Comparison of ENCODE assay signal across 2 cellular contexts in genomic region chr6:142289687-142290086, GRCh38.
TF ChIP-seq lines count a peak whose summit lies in the region.

No MANE protein-coding gene starts in this region.

TF ChIP-seq in SK-N-SH, 30 proteins besides CTCF, POLR2A, EP300 and RAD21 (continued from another document):
- TF ChIP-seq REST (IDR thresholded peaks at IDR 0.05; ENCODE audit: low read depth, low read length): no peak
- TF ChIP-seq USF2 (IDR thresholded peaks at IDR 0.05; ENCODE audit: borderline replicate concordance, low read depth, low read length): no peak
- no peak for TF ChIP-seq TAF1 (IDR thresholded peaks at IDR 0.05; ENCODE audit: borderline replicate concordance, low read depth, low read length)
- TF ChIP-seq GABPA (IDR thresholded peaks at IDR 0.05; ENCODE audit: low read depth): no peak
- TF ChIP-seq NFIC (IDR thresholded peaks at IDR 0.05; ENCODE audit: borderline replicate concordance): no peak
- TF ChIP-seq FOXM1 (IDR thresholded peaks at IDR 0.05; ENCODE audit: low read depth): no peak
- TF ChIP-seq MAX (IDR thresholded peaks at IDR 0.05; ENCODE audit: low read depth): no peak
- TF ChIP-seq EZH2phosphoT487 (IDR thresholded peaks at IDR 0.05; ENCODE audit: borderline replicate concordance, low read depth): no peak
- no peak for TF ChIP-seq MXI1 (IDR thresholded peaks at IDR 0.05; ENCODE audit: low read depth, low read length)
- no peak for TF ChIP-seq JUND (IDR thresholded peaks at IDR 0.05)
- no peak for TF ChIP-seq FOSL2 (IDR thresholded peaks at IDR 0.05; ENCODE audit: borderline replicate concordance, low read depth)
- TF ChIP-seq RCOR1 (IDR thresholded peaks at IDR 0.05; ENCODE audit: low read length): no peak
- TF ChIP-seq MEF2A (IDR thresholded peaks at IDR 0.05; ENCODE audit: borderline replicate concordance, low read depth): no peak
- TF ChIP-seq TCF12 (IDR thresholded peaks at IDR 0.05): no peak
- no peak for TF ChIP-seq TEAD4 (IDR thresholded peaks at IDR 0.05; ENCODE audit: borderline replicate concordance, insufficient read depth)
- TF ChIP-seq NRF1 (IDR thresholded peaks at IDR 0.05; ENCODE audit: low read depth, low read length): no peak
- TF ChIP-seq POLR2AphosphoS5 (IDR thresholded peaks at IDR 0.05; ENCODE audit: low read depth, low read length): no peak
- TF ChIP-seq, protein P1, sequence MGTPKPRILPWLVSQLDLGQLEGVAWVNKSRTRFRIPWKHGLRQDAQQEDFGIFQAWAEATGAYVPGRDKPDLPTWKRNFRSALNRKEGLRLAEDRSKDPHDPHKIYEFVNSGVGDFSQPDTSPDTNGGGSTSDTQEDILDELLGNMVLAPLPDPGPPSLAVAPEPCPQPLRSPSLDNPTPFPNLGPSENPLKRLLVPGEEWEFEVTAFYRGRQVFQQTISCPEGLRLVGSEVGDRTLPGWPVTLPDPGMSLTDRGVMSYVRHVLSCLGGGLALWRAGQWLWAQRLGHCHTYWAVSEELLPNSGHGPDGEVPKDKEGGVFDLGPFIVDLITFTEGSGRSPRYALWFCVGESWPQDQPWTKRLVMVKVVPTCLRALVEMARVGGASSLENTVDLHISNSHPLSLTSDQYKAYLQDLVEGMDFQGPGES (IDR thresholded peaks at IDR 0.05; ENCODE audit: low read depth, low read length): no peak
TF ChIP-seq in SK-N-SH: peak in this region for 0.

TF ChIP-seq in WTC11, 78 proteins besides CTCF, POLR2A, EP300 and RAD21:
- TF ChIP-seq, protein P2, sequence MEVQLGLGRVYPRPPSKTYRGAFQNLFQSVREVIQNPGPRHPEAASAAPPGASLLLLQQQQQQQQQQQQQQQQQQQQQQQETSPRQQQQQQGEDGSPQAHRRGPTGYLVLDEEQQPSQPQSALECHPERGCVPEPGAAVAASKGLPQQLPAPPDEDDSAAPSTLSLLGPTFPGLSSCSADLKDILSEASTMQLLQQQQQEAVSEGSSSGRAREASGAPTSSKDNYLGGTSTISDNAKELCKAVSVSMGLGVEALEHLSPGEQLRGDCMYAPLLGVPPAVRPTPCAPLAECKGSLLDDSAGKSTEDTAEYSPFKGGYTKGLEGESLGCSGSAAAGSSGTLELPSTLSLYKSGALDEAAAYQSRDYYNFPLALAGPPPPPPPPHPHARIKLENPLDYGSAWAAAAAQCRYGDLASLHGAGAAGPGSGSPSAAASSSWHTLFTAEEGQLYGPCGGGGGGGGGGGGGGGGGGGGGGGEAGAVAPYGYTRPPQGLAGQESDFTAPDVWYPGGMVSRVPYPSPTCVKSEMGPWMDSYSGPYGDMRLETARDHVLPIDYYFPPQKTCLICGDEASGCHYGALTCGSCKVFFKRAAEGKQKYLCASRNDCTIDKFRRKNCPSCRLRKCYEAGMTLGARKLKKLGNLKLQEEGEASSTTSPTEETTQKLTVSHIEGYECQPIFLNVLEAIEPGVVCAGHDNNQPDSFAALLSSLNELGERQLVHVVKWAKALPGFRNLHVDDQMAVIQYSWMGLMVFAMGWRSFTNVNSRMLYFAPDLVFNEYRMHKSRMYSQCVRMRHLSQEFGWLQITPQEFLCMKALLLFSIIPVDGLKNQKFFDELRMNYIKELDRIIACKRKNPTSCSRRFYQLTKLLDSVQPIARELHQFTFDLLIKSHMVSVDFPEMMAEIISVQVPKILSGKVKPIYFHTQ (CRISPR knock-in tag; IDR thresholded peaks at IDR 0.05): no peak
- TF ChIP-seq ZNF281 (CRISPR knock-in tag; IDR thresholded peaks at IDR 0.05): no peak
- TF ChIP-seq RELA (CRISPR knock-in tag; IDR thresholded peaks at IDR 0.05; ENCODE audit: borderline replicate concordance): no peak
- no peak for TF ChIP-seq OVOL2 (CRISPR knock-in tag; IDR thresholded peaks at IDR 0.05; ENCODE audit: borderline replicate concordance)
- TF ChIP-seq GABPB1 (CRISPR knock-in tag; IDR thresholded peaks at IDR 0.05): 0 out of 2 replicates have a peak, but pooled peaks have one; percentile 8
- TF ChIP-seq KAT7 (CRISPR knock-in tag; IDR thresholded peaks at IDR 0.05; ENCODE audit: borderline replicate concordance): no peak
- TF ChIP-seq PREB (CRISPR knock-in tag; IDR thresholded peaks at IDR 0.05; ENCODE audit: borderline replicate concordance): no peak
- TF ChIP-seq, protein P3, sequence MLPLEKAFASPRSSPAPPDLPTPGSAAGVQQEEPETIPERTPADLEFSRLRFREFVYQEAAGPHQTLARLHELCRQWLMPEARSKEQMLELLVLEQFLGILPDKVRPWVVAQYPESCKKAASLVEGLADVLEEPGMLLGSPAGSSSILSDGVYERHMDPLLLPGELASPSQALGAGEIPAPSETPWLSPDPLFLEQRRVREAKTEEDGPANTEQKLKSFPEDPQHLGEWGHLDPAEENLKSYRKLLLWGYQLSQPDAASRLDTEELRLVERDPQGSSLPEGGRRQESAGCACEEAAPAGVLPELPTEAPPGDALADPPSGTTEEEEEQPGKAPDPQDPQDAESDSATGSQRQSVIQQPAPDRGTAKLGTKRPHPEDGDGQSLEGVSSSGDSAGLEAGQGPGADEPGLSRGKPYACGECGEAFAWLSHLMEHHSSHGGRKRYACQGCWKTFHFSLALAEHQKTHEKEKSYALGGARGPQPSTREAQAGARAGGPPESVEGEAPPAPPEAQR (CRISPR knock-in tag; IDR thresholded peaks at IDR 0.05): no peak
